Comparison of ENCODE assay signal across 10 cellular contexts in the genomic region with DNA sequence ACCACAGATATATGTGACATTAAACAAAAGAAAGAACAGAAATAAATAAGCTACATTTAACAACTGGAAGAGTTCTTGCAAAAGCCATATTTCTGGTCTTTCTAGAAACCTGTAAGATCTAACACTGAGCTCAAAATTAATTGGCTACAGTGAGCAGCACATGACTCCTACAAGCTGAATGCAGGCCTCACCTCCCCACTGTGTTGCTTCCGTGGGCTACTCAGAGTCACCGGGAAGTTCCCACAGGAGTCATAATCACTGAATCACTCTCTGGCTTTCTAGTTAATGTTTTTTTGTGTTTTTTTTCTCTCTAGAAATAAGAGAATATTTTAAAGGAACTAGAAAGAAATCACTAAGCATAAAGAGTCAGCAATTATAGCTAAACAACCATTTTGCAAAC. TPM values are rescaled to one million over a fixed set of nuclear protein-coding genes. Genes with fewer than 3 reads are reported as not detected.
DNase-seq lines count a peak whose midpoint lies in the region; ATAC-seq and TF ChIP-seq lines count a peak whose summit lies in the region.
"Had no signal": no experiment of that assay in that cellular context is flagged by ENCODE, and none has a peak within 500 bp of the region (broad histone marks: within the 10 kb centered on the region; RNA-seq: fewer than 3 reads in every experiment).

No MANE protein-coding gene starts in this region.

- H3K18ac ChIP-seq in IMR-90 (ENCODE audit: low read depth, low read length) (no peak overlapping the region), mesenchymal stem cell (ENCODE audit: low read depth in 1 of 2, low read length in 2 of 2) (no peak overlapping the region)

- H3K79me1 ChIP-seq in IMR-90 (ENCODE audit: low read depth in 1 of 2, low read length in 2 of 2) (peaks cover 26 to 71% of the 10 kb centered on the region in 2 experiments), mesenchymal stem cell (replicated peaks; ENCODE audit: low read length, poor library complexity, severe bottlenecking) (peaks cover 39% of the 10 kb centered on the region)

- in situ Hi-C loops in IMR-90 (cut with MboI; ENCODE audit: low sequenced_read_pairs), result no loop called here

- peak overlapping the region; percentile 76; the same call in 1 of the 3 replicates for H2BK15ac ChIP-seq in IMR-90 (ENCODE audit: low read depth, low read length)
- H2BK15ac ChIP-seq in mesenchymal stem cell (ENCODE audit: low read depth, poor library complexity, severe bottlenecking), result no peak overlapping the region

- H2AK5ac ChIP-seq in IMR-90 (ENCODE audit: low read depth, low read length) (peak overlapping the region; percentile 85; the same call in 1 of the 2 replicates), mesenchymal stem cell (ENCODE audit: low read length, severe bottlenecking) (no peak overlapping the region)

- no peak overlapping the region for H4K91ac ChIP-seq in IMR-90 (ENCODE audit: insufficient read depth, low read depth, low read length)
- no peak overlapping the region for H4K91ac ChIP-seq in mesenchymal stem cell (ENCODE audit: low read length)

- dilution Hi-C loops in IMR-90 (cut with HindIII; ENCODE audit: low sequenced_read_pairs, unreplicated experiment), result no loop called here

- H3K4ac ChIP-seq in IMR-90 (ENCODE audit: low read depth, low read length) (peak overlapping the region; percentile 81), mesenchymal stem cell (ENCODE audit: low read depth in 1 of 2, low read length in 2 of 2) (no peak overlapping the region)

- ATAC-seq in IMR-90 (ENCODE audit: low read depth), result peak; percentile 75
- no peak for ATAC-seq in stimulated activated naive CD8-positive, alpha-beta T cell treated with anti-CD3 and anti-CD28 coated beads, Interleukin-15, Interleukin-2, amounts not matched to agents 100 U/mL and 50 U/mL, for 24 hours

- H3K9ac ChIP-seq in IMR-90 (ENCODE audit: low read depth, low read length), result no peak overlapping the region
- peak overlapping the region; percentile 66 for H3K9ac ChIP-seq in mesenchymal stem cell (ENCODE audit: low read length)
- no peak overlapping the region for H3K9ac ChIP-seq in colonic mucosa (ENCODE audit: low read depth in 2 of 2, low read length in 2 of 2)

- WGBS in IMR-90 (ENCODE audit: extremely low coverage in 2 of 2, insufficient read length in 1 of 2), 2 experiments, result no CpG with 5 or more reads among the region's 2 CpGs
- WGBS in mesenchymal stem cell, result no CpG with 5 or more reads among the region's 2 CpGs
- WGBS in spleen, 5 donors, result 83 to 100% (median 93%) methylated on average over 2 of the region's 2 CpGs

- no peaks in the 10 kb centered on the region; the same call in 1 of the 2 replicates for H4K20me1 ChIP-seq in IMR-90 (ENCODE audit: insufficient read depth, low read length)

- TF ChIP-seq RAD21 in IMR-90 (IDR thresholded peaks at IDR 0.05; ENCODE audit: low read length), result no peak

- H2BK5ac ChIP-seq in IMR-90 (ENCODE audit: low read depth, low read length, poor library complexity, severe bottlenecking), result peak overlapping the region; percentile 78
- H2BK5ac ChIP-seq in mesenchymal stem cell (ENCODE audit: low read depth, low read length, poor library complexity, severe bottlenecking), result no peak overlapping the region

- peaks cover 49% of the 10 kb centered on the region for H3K36me3 ChIP-seq in IMR-90 (ENCODE audit: control insufficient read depth, insufficient read depth, low read length)
- peaks cover 56 to 81% of the 10 kb centered on the region in 2 experiments for H3K36me3 ChIP-seq in mesenchymal stem cell (ENCODE audit: control insufficient read depth in 1 of 2, insufficient read depth in 2 of 2, low read depth in 1 of 2, low read length in 2 of 2)
- peaks cover 24% of the 10 kb centered on the region for H3K36me3 ChIP-seq in colonic mucosa
- H3K36me3 ChIP-seq in spleen, result peaks cover 0 to 92% (median 73%) of the 10 kb centered on the region in 6 donors

- intact Hi-C loops in IMR-90 (cut with micrococcal nuclease), result no loop called here
- intact Hi-C loops in colonic mucosa (cut with DNase I), result no loop called here
- intact Hi-C loops in spleen (cut with DNase I; ENCODE audit: low total_unique reads), result no loop called here

- no peak overlapping the region for H2BK12ac ChIP-seq in mesenchymal stem cell (ENCODE audit: low read length in 2 of 2)

- H3K4me1 ChIP-seq in IMR-90 (ENCODE audit: control insufficient read depth, insufficient read depth, low read length) (peaks cover 10% of the 10 kb centered on the region), mesenchymal stem cell (ENCODE audit: control insufficient read depth, insufficient read depth, low read depth, low read length) (peaks cover 9% of the 10 kb centered on the region), colonic mucosa (no peaks in the 10 kb centered on the region), spleen (peaks cover 0 to 38% (median 13%) of the 10 kb centered on the region in 6 donors)

- H2AFZ ChIP-seq in IMR-90 (replicated peaks; ENCODE audit: low read length, poor library complexity), result no peak overlapping the region
- no peak overlapping the region for H2AFZ ChIP-seq in mesenchymal stem cell (ENCODE audit: low read depth, low read length)

- TF ChIP-seq CTCF in IMR-90 (conservative IDR thresholded peaks at IDR 0.05; ENCODE audit: low read depth, low read length) (no peak), colonic mucosa (IDR thresholded peaks at IDR 0.05) (no peak), spleen (IDR thresholded peaks at IDR 0.05 in 8 of 11, conservative IDR thresholded peaks at IDR 0.05 in 3 of 11) (no peak)

- no peak overlapping the region for H2BK20ac ChIP-seq in IMR-90 (ENCODE audit: low read depth, low read length)

- peak; percentile 53 for DNase-seq in AG08396 (ENCODE audit: low spot score)
- peak; percentile 93 for DNase-seq in IMR-90
- peak; percentile 45 for DNase-seq in dedifferentiated amniotic fluid mesenchymal stem cell (ENCODE audit: extremely low spot score)
- peak; percentile 78 for DNase-seq in mesenchymal stem cell
- DNase-seq in colonic mucosa, result no peak
- no peak for DNase-seq in stimulated activated naive CD8-positive, alpha-beta T cell treated with anti-CD3 and anti-CD28 coated beads, Interleukin-15, Interleukin-2, amounts not matched to agents 100 U/mL and 50 U/mL, for 24 hours
- DNase-seq in spleen, result no peak
- DNase-seq in activated effector memory CD4-positive, alpha-beta T cell treated with anti-CD3 and anti-CD28 coated beads, Interleukin-2, amount 50 U/mL, for 16 hours, result no peak
- DNase-seq: CD4-positive, alpha-beta T cell had no signal

- H3K27ac ChIP-seq in IMR-90 (ENCODE audit: insufficient read depth, low read length), result peak overlapping the region; percentile 36; the same call in 1 of the 2 replicates
- H3K27ac ChIP-seq in mesenchymal stem cell (ENCODE audit: low read length, poor library complexity, severe bottlenecking), result peak overlapping the region; percentile 72
- H3K27ac ChIP-seq in colonic mucosa, result no peak overlapping the region
- H3K27ac ChIP-seq in spleen, result peak overlapping the region in 3 of 8 donors; percentile 9 to 42 (median 28)

- CTCF ChIA-PET in IMR-90 (lab: Yijun Ruan, JAX), result no interaction called here

- no peak overlapping the region for H4K5ac ChIP-seq in IMR-90 (ENCODE audit: low read depth, low read length)

- peaks cover 18% of the 10 kb centered on the region for H3K9me1 ChIP-seq in IMR-90 (ENCODE audit: insufficient read depth, low read length)

- H2BK120ac ChIP-seq in IMR-90 (ENCODE audit: low read depth, low read length) (peak overlapping the region; percentile 74; the same call in 1 of the 2 replicates), mesenchymal stem cell (ENCODE audit: low read depth, low read length) (no peak overlapping the region)

- no peak overlapping the region for H3K4me2 ChIP-seq in IMR-90 (ENCODE audit: low read depth, low read length)
- H3K4me2 ChIP-seq in mesenchymal stem cell (ENCODE audit: low read length, poor library complexity, severe bottlenecking), result no peak overlapping the region

- H3K9me3 ChIP-seq in IMR-90 (ENCODE audit: control insufficient read depth, insufficient read depth, low read length) (no peaks in the 10 kb centered on the region), mesenchymal stem cell (ENCODE audit: control insufficient read depth, low read length) (no peaks in the 10 kb centered on the region), colonic mucosa (no peaks in the 10 kb centered on the region), spleen (no peaks in the 10 kb centered on the region)

- H4K8ac ChIP-seq in IMR-90 (ENCODE audit: low read depth in 2 of 2, low read length in 2 of 2) (peak overlapping the region in 1 of 2 experiments; percentile 64; a peak in 2 of 4 replicates), mesenchymal stem cell (ENCODE audit: low read length) (no peak overlapping the region)

- H3K27me3 ChIP-seq in IMR-90 (ENCODE audit: control insufficient read depth, insufficient read depth, low read length), result no peaks in the 10 kb centered on the region
- no peaks in the 10 kb centered on the region for H3K27me3 ChIP-seq in mesenchymal stem cell (ENCODE audit: control insufficient read depth in 1 of 2, insufficient read depth in 1 of 2, low read length in 2 of 2)
- no peaks in the 10 kb centered on the region for H3K27me3 ChIP-seq in colonic mucosa
- no peaks in the 10 kb centered on the region for H3K27me3 ChIP-seq in spleen (replicated peaks in 1 of 7)
- H3K27me3 ChIP-seq: cardiac muscle cell had no signal

- no TSS peak for BruUV-seq in IMR-90 (replicated peaks; lab: Mats Ljungman, UMichigan)

- H3K14ac ChIP-seq in IMR-90 (replicated peaks; ENCODE audit: low read depth, low read length), result peak overlapping the region; percentile 76; the same call in 1 of the 2 replicates
- H3K14ac ChIP-seq in mesenchymal stem cell (ENCODE audit: low read length in 2 of 2), result no peak overlapping the region

- H3K56ac ChIP-seq in IMR-90 (ENCODE audit: extremely low read depth, insufficient read depth, low read length), result no peak overlapping the region

- TF ChIP-seq POLR2A in IMR-90 (IDR thresholded peaks at IDR 0.05; ENCODE audit: low read depth, low read length) (no peak), spleen (IDR thresholded peaks at IDR 0.05) (no peak)

- H3K23ac ChIP-seq in IMR-90 (ENCODE audit: low read depth, low read length) (no peak overlapping the region), mesenchymal stem cell (ENCODE audit: low read length in 2 of 2) (no peak overlapping the region)

- H3K4me3 ChIP-seq in IMR-90 (ENCODE audit: insufficient read depth, low read depth, low read length) (no peak overlapping the region), mesenchymal stem cell (ENCODE audit: insufficient read depth in 1 of 2, low read depth in 1 of 2, low read length in 2 of 2) (peak overlapping the region in 1 of 2 experiments; percentile 21), colonic mucosa (no peak overlapping the region), spleen (no peak overlapping the region)
- H3K4me3 ChIP-seq: cardiac muscle cell had no signal

- H2AK9ac ChIP-seq in IMR-90 (replicated peaks; ENCODE audit: low read depth, low read length, poor library complexity), result peak overlapping the region; percentile 82

- POLR2A ChIA-PET in IMR-90 (lab: Charles Lee; ENCODE audit: unreplicated experiment), result interaction anchor here (1.1 kb wide), 1 partner anchor 10 kb away, joined by 3 read pairs; a partner anchor contains a TSS

RNA-seq across cellular contexts. Expression of a gene that starts 10.2 kb away (rescaled TPM):
- total RNA-seq in IMR-90 (2012; rRNA removed) (151 and 169 TPM in 2 replicates), colonic mucosa (100 to 1,000 TPM; 102 to 160 TPM), spleen (10 to 100 TPM; 40.7 to 99.0 (median 50.3) TPM)
- polyA plus RNA-seq in IMR-90 (2012; rRNA removed) (266 and 299 TPM in 2 replicates), spleen (100 to 1,000 TPM in 2 of 3 donors, 10 to 100 TPM in 1; 73.8 to 121 (median 115) TPM)
- polyA plus RNA-seq in IMR-90 (2012; cell fraction: cytosol; rRNA removed), result 465 and 570 TPM in 2 replicates
- 100 and 188 TPM in 2 replicates for polyA plus RNA-seq in IMR-90 (2012; cell fraction: nucleus; rRNA removed; ENCODE audit: low replicate concordance)
- polyA plus RNA-seq in mesenchymal stem cell (2013, experiment 1 of 2), result 167 TPM
- 166 TPM for polyA plus RNA-seq in mesenchymal stem cell (2013, experiment 2 of 2)

RNA-seq across cellular contexts. Expression of a gene that starts 26.9 kb away (rescaled TPM):
- total RNA-seq in IMR-90 (2012; rRNA removed) (24.4 and 25.5 TPM in 2 replicates), colonic mucosa (10 to 100 TPM; 45.5 to 65.7 TPM), spleen (10 to 100 TPM; 19.8 to 32.1 (median 26.5) TPM)
- polyA plus RNA-seq in IMR-90 (2012; rRNA removed) (19.9 and 22.0 TPM in 2 replicates), spleen (10 to 100 TPM in 2 of 3 donors, 1 to 10 TPM in 1; 8.6 to 21.6 (median 15.3) TPM)
- 12.5 and 15.2 TPM in 2 replicates for polyA plus RNA-seq in IMR-90 (2012; cell fraction: cytosol; rRNA removed)
- polyA plus RNA-seq in IMR-90 (2012; cell fraction: nucleus; rRNA removed; ENCODE audit: low replicate concordance), result 31.4 and 33.7 TPM in 2 replicates
- 16.7 TPM for polyA plus RNA-seq in mesenchymal stem cell (2013, experiment 1 of 2)
- polyA plus RNA-seq in mesenchymal stem cell (2013, experiment 2 of 2), result 16.2 TPM

RNA-seq across cellular contexts. Expression of a gene that starts 46.8 kb away (rescaled TPM):
- total RNA-seq in IMR-90 (2012; rRNA removed) (8.6 and 9.7 TPM in 2 replicates), colonic mucosa (10 to 100 TPM in 1 of 2 donors, 1 to 10 TPM in 1; 8.9 to 12.8 TPM), spleen (10 to 100 TPM; 12.3 to 19.5 (median 15.9) TPM)
- polyA plus RNA-seq in IMR-90 (2012; rRNA removed) (9.7 and 10.5 TPM in 2 replicates), spleen (10 to 100 TPM in 1 of 3 donors, 1 to 10 TPM in 2; 8.2 to 12.8 (median 9.6) TPM)
- 7.5 and 11.0 TPM in 2 replicates for polyA plus RNA-seq in IMR-90 (2012; cell fraction: cytosol; rRNA removed)
- polyA plus RNA-seq in IMR-90 (2012; cell fraction: nucleus; rRNA removed; ENCODE audit: low replicate concordance), result 5.7 and 6.0 TPM in 2 replicates
- 10.9 TPM for polyA plus RNA-seq in mesenchymal stem cell (2013, experiment 1 of 2)
- polyA plus RNA-seq in mesenchymal stem cell (2013, experiment 2 of 2), result 9.9 TPM

Comparison
In these comparisons a context has a peak if more than half of its experiments do, and no peak if none do; other contexts are left out.
1. DNase-seq: peak in AG08396 (single experiment), IMR-90 (single experiment), dedifferentiated amniotic fluid mesenchymal stem cell (single experiment) and mesenchymal stem cell (single experiment); none in colonic mucosa (single experiment), stimulated activated naive CD8-positive, alpha-beta T cell treated with anti-CD3 and anti-CD28 coated beads, Interleukin-15, Interleukin-2, amounts not matched to agents 100 U/mL and 50 U/mL, for 24 hours (single experiment), spleen (single experiment) and activated effector memory CD4-positive, alpha-beta T cell treated with anti-CD3 and anti-CD28 coated beads, Interleukin-2, amount 50 U/mL, for 16 hours (single experiment).